In genomic region chr6:22570185-22570551, GRCh38 we compare ENCODE assay signal across 1 cellular context.
TF ChIP-seq lines count a peak whose summit lies in the region.

No MANE protein-coding gene starts in this region.

TF ChIP-seq in WTC11, 78 proteins besides CTCF, POLR2A, EP300 and RAD21 (continued from another document):
- TF ChIP-seq ZNF512 (CRISPR knock-in tag; IDR thresholded peaks at IDR 0.05; ENCODE audit: borderline replicate concordance) (no peak), FOXP1 (CRISPR knock-in tag; IDR thresholded peaks at IDR 0.05; ENCODE audit: borderline replicate concordance) (no peak), ZBTB21 (CRISPR knock-in tag; IDR thresholded peaks at IDR 0.05; ENCODE audit: borderline replicate concordance) (no peak), E2F4 (CRISPR knock-in tag; IDR thresholded peaks at IDR 0.05; ENCODE audit: borderline replicate concordance, low read depth) (no peak), HMGXB4 (CRISPR knock-in tag; IDR thresholded peaks at IDR 0.05) (no peak), ATF3 (CRISPR knock-in tag; conservative IDR thresholded peaks at IDR 0.05) (no peak), OVOL2 (CRISPR knock-in tag; IDR thresholded peaks at IDR 0.05; ENCODE audit: borderline replicate concordance) (no peak), SOX15 (CRISPR knock-in tag; IDR thresholded peaks at IDR 0.05) (no peak), MLX (CRISPR knock-in tag; IDR thresholded peaks at IDR 0.05) (no peak)
